20 cellular contexts compared by ENCODE assay signal in genomic region chr15:31208804-31209203, GRCh38.
DNase-seq lines count a peak whose midpoint lies in the region; ATAC-seq and TF ChIP-seq lines count a peak whose summit lies in the region.
"Had no signal": no experiment of that assay in that cellular context is flagged by ENCODE, and none has a peak within 500 bp of the region (broad histone marks: within the 10 kb centered on the region; RNA-seq: fewer than 3 reads in every experiment).

No MANE protein-coding gene starts in this region.

- peaks cover 0 to 8% of the 10 kb centered on the region in 2 donors for H3K4me1 ChIP-seq in right atrium auricular region
- H3K4me1 ChIP-seq: Caco-2 had no signal

- ATAC-seq in GM21526 (IDR thresholded peaks at IDR 0.05; ENCODE audit: low FRiP score, unreplicated experiment) = no peak
- ATAC-seq: CD8-positive, alpha-beta T cell; GM12878; GM23338; HCT116 had no signal

- peaks cover 16% of the 10 kb centered on the region for H3K9me3 Mint-ChIP-seq in T-helper 1 cell treated with Interleukin-12 subunit alpha and Interleukin-12 subunit beta and Interleukin-4 antibody, amounts not matched to agents 30 μg/mL and 1 μg/mL, for 36 hours
- peaks cover 5% of the 10 kb centered on the region for H3K9me3 Mint-ChIP-seq in osteocyte (ENCODE audit: unreplicated experiment)
- H3K9me3 Mint-ChIP-seq: CD8-positive, alpha-beta T cell had no signal

- H3K36me3 Mint-ChIP-seq in T-helper 1 cell treated with Interleukin-12 subunit alpha and Interleukin-12 subunit beta and Interleukin-4 antibody, amounts not matched to agents 30 μg/mL and 1 μg/mL, for 36 hours (ENCODE audit: low read depth) = peaks cover 15% of the 10 kb centered on the region
- H3K36me3 Mint-ChIP-seq in osteocyte (ENCODE audit: unreplicated experiment) = no peaks in the 10 kb centered on the region
- H3K36me3 Mint-ChIP-seq: CD8-positive, alpha-beta T cell had no signal

- H3K36me3 ChIP-seq in right atrium auricular region = no peaks in the 10 kb centered on the region
- H3K36me3 ChIP-seq: BLaER1 had no signal

- H3K27ac Mint-ChIP-seq in T-helper 1 cell treated with Interleukin-12 subunit alpha and Interleukin-12 subunit beta and Interleukin-4 antibody, amounts not matched to agents 30 μg/mL and 1 μg/mL, for 36 hours = peak overlapping the region; percentile 36
- no peak overlapping the region for H3K27ac Mint-ChIP-seq in osteocyte (ENCODE audit: unreplicated experiment)
- H3K27ac Mint-ChIP-seq: B cell; CD4-positive, CD25-positive, alpha-beta regulatory T cell; CD8-positive, alpha-beta T cell; GM23338; H9 had no signal

- TF ChIP-seq CTCF in right atrium auricular region (IDR thresholded peaks at IDR 0.05) = no peak
- TF ChIP-seq CTCF in osteocyte (IDR thresholded peaks at IDR 0.05) = no peak

- intact Hi-C loops in cardiac septum (cut with DNase I) = no loop called here

- no peaks in the 10 kb centered on the region for H3K27me3 ChIP-seq in right atrium auricular region
- H3K27me3 ChIP-seq: BLaER1 had no signal

- peaks cover 31% of the 10 kb centered on the region for H3K4me1 Mint-ChIP-seq in T-helper 1 cell treated with Interleukin-12 subunit alpha and Interleukin-12 subunit beta and Interleukin-4 antibody, amounts not matched to agents 30 μg/mL and 1 μg/mL, for 36 hours (ENCODE audit: low read depth)
- no peaks in the 10 kb centered on the region for H3K4me1 Mint-ChIP-seq in osteocyte (ENCODE audit: unreplicated experiment)
- H3K4me1 Mint-ChIP-seq: B cell, GM23338 had no signal

- no peak overlapping the region for H3K27ac ChIP-seq in right atrium auricular region
- H3K27ac ChIP-seq: 22Rv1, BLaER1, C4-2B had no signal

- DNase-seq in T-helper 1 cell (no peak), right atrium auricular region (ENCODE audit: low spot score) (peak; percentile 11), cardiac septum (ENCODE audit: low spot score) (no peak), osteocyte (ENCODE audit: extremely low spot score, unreplicated experiment) (peak; percentile 3)
- DNase-seq: Caco-2; CD4-positive, CD25-positive, alpha-beta regulatory T cell; CD8-positive, alpha-beta T cell; DMS79; EL; GDM1; H9 had no signal

- peaks cover 0 to 9% of the 10 kb centered on the region in 2 donors for H3K9me3 ChIP-seq in right atrium auricular region

- H3K27me3 Mint-ChIP-seq in T-helper 1 cell treated with Interleukin-12 subunit alpha and Interleukin-12 subunit beta and Interleukin-4 antibody, amounts not matched to agents 30 μg/mL and 1 μg/mL, for 36 hours (ENCODE audit: low read depth) = peaks cover 6% of the 10 kb centered on the region
- peaks cover 44% of the 10 kb centered on the region for H3K27me3 Mint-ChIP-seq in osteocyte (ENCODE audit: unreplicated experiment)
- H3K27me3 Mint-ChIP-seq: B cell had no signal

- no peak overlapping the region for H3K4me3 ChIP-seq in right atrium auricular region
- H3K4me3 ChIP-seq: BLaER1, GM12878, GM23338 had no signal

- H3K4me3 Mint-ChIP-seq in T-helper 1 cell treated with Interleukin-12 subunit alpha and Interleukin-12 subunit beta and Interleukin-4 antibody, amounts not matched to agents 30 μg/mL and 1 μg/mL, for 36 hours = no peak overlapping the region
- no peak overlapping the region for H3K4me3 Mint-ChIP-seq in osteocyte (ENCODE audit: unreplicated experiment)
- H3K4me3 Mint-ChIP-seq: B cell; CD8-positive, alpha-beta T cell; GM23338; H9 had no signal

Comparison
In these comparisons a context has a peak if more than half of its experiments do, and no peak if none do; other contexts are left out.
1. DNase-seq: peak in right atrium auricular region (single experiment) and osteocyte (single experiment); none in T-helper 1 cell (0 of 5) and cardiac septum (single experiment).